Comparison of ENCODE assay signal across 1 cellular context in genomic region chr21:16535100-16535418, GRCh38.
TF ChIP-seq lines count a peak whose summit lies in the region.

No MANE protein-coding gene starts in this region.

TF ChIP-seq in HEK293, 187 proteins besides CTCF, POLR2A, EP300 and RAD21 (continued from another document):
- TF ChIP-seq ATF2 (tag by site-specific recombination; IDR thresholded peaks at IDR 0.05; ENCODE audit: low read depth) (peak; percentile 67), ZNF248 (tag by site-specific recombination; IDR thresholded peaks at IDR 0.05) (no peak), YY1 (tag by site-specific recombination; IDR thresholded peaks at IDR 0.05) (no peak), PATZ1 (tag by site-specific recombination; IDR thresholded peaks at IDR 0.05) (0 out of 2 replicates have a peak, but pooled peaks have one; percentile 19)
